1 cellular context compared by ENCODE assay signal in the genomic region with DNA sequence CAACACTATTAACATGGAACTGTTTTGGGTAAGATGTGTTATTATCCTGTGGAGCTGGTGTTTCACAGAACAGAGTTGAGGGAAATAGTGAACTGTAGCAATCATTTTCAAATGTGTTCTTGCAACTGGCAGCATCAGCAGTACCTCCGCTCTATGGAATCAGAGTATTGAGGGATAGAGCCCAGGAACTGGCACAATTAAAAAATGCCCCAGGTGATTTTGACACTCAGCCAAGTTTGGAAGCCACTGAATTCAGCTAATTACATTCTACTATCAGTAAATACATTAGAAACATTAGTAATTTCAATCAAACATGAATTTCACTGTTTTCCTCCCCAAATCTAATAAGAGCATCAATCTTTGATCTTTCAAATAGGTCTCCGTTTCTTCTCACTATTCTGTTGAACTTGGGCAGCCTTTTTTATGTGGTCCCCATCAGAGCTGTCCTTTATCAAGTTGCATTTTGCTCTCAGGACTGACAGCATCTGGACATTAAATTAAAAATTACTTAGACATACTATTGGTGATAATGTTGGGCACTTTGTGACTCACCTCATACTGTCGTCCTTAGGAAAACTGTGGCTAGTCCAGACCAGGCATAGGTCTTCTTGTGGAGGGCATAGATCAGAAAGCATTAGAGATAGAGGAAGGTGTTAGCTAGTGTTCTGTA.
TF ChIP-seq lines count a peak whose summit lies in the region.

No MANE protein-coding gene starts in this region.

TF ChIP-seq in SK-N-SH treated with all-trans-retinoic acid at 6 μM for 48 hours, 23 proteins besides CTCF, POLR2A, EP300 and RAD21 (continued from another document):
- no peak for TF ChIP-seq TSHZ2 (CRISPR knock-in tag; IDR thresholded peaks at IDR 0.05)
TF ChIP-seq in SK-N-SH treated with all-trans-retinoic acid at 6 μM for 48 hours: peak in this region for 0.
